10 cellular contexts compared by ENCODE assay signal in genomic region chr2:42084231-42084671, GRCh38. TPM values are rescaled to one million over a fixed set of nuclear protein-coding genes. Genes with fewer than 3 reads are reported as not detected.
DNase-seq lines count a peak whose midpoint lies in the region; ATAC-seq and TF ChIP-seq lines count a peak whose summit lies in the region.
"Had no signal": no experiment of that assay in that cellular context is flagged by ENCODE, and none has a peak within 500 bp of the region (broad histone marks: within the 10 kb centered on the region; RNA-seq: fewer than 3 reads in every experiment).

No MANE protein-coding gene starts in this region.

- H4K91ac ChIP-seq in mesenchymal stem cell (ENCODE audit: low read length): no peak overlapping the region

- peak overlapping the region; percentile 89 for H4K8ac ChIP-seq in mesenchymal stem cell (ENCODE audit: low read length)

- CTCF ChIA-PET in activated naive CD4-positive, alpha-beta T cell treated with anti-CD3 and anti-CD28 coated beads for 36 hours (lab: Charles Lee): interaction anchor here (0.7 to 11.8 kb wide), 6 partner anchors 141 to 243 kb away, joined by 3 to 291 read pairs (median 3); no protein-coding TSS in a partner anchor

- H3K4me3 Mint-ChIP-seq in activated naive CD4-positive, alpha-beta T cell treated with anti-CD3 and anti-CD28 coated beads for 36 hours: no peak overlapping the region
- H3K4me3 Mint-ChIP-seq: activated naive CD8-positive, alpha-beta T cell treated with anti-CD3 and anti-CD28 coated beads, Interleukin-2, amount 50 U/mL, for 24 hours had no signal

- H3K27me3 Mint-ChIP-seq in activated naive CD4-positive, alpha-beta T cell treated with anti-CD3 and anti-CD28 coated beads for 36 hours (ENCODE audit: low read depth): no peaks in the 10 kb centered on the region

- H2BK12ac ChIP-seq in mesenchymal stem cell (ENCODE audit: low read length in 2 of 2): peak overlapping the region in 1 of 2 experiments; percentile 91

- no peaks in the 10 kb centered on the region for H3K36me3 Mint-ChIP-seq in activated naive CD4-positive, alpha-beta T cell treated with anti-CD3 and anti-CD28 coated beads for 36 hours (ENCODE audit: low read depth)

- H3K4ac ChIP-seq in mesenchymal stem cell (ENCODE audit: low read depth in 1 of 2, low read length in 2 of 2): no peak overlapping the region

- no peak overlapping the region for H2AK5ac ChIP-seq in mesenchymal stem cell (ENCODE audit: low read length, severe bottlenecking)

- 4% methylated on average over 6 of the region's 6 CpGs for WGBS in mesenchymal stem cell

- H3K14ac ChIP-seq in mesenchymal stem cell (ENCODE audit: low read length in 2 of 2): no peak overlapping the region

- H3K9me3 ChIP-seq in colonic mucosa: no peaks in the 10 kb centered on the region
- H3K9me3 ChIP-seq in mesenchymal stem cell (ENCODE audit: control insufficient read depth, low read length): no peaks in the 10 kb centered on the region

- no peak overlapping the region for H3K4me2 ChIP-seq in mesenchymal stem cell (ENCODE audit: low read length, poor library complexity, severe bottlenecking)

- no peak overlapping the region for H2AFZ ChIP-seq in mesenchymal stem cell (ENCODE audit: low read depth, low read length)

- H2BK5ac ChIP-seq in mesenchymal stem cell (ENCODE audit: low read depth, low read length, poor library complexity, severe bottlenecking): no peak overlapping the region

- H2BK120ac ChIP-seq in mesenchymal stem cell (ENCODE audit: low read depth, low read length): peak overlapping the region; percentile 65

- H3K79me1 ChIP-seq in mesenchymal stem cell (replicated peaks; ENCODE audit: low read length, poor library complexity, severe bottlenecking): no peaks in the 10 kb centered on the region

- H3K9me3 Mint-ChIP-seq in activated naive CD4-positive, alpha-beta T cell treated with anti-CD3 and anti-CD28 coated beads for 36 hours: no peaks in the 10 kb centered on the region
- H3K9me3 Mint-ChIP-seq: activated naive CD8-positive, alpha-beta T cell treated with anti-CD3 and anti-CD28 coated beads, Interleukin-2, amount 50 U/mL, for 24 hours had no signal

- H3K4me1 ChIP-seq in colonic mucosa: no peaks in the 10 kb centered on the region
- peaks cover 4% of the 10 kb centered on the region for H3K4me1 ChIP-seq in mesenchymal stem cell (ENCODE audit: control insufficient read depth, insufficient read depth, low read depth, low read length)

- ATAC-seq in Right ventricle myocardium inferior (peak; percentile 84), HG03196 (IDR thresholded peaks at IDR 0.05; ENCODE audit: unreplicated experiment) (no peak)
- ATAC-seq: activated naive CD8-positive, alpha-beta T cell treated with anti-CD3 and anti-CD28 coated beads, Interleukin-2, amount 50 U/mL, for 24 hours had no signal

- H2BK15ac ChIP-seq in mesenchymal stem cell (ENCODE audit: low read depth, poor library complexity, severe bottlenecking): no peak overlapping the region

- H3K18ac ChIP-seq in mesenchymal stem cell (ENCODE audit: low read depth in 1 of 2, low read length in 2 of 2): peak overlapping the region in 1 of 2 experiments; percentile 90

- no peak overlapping the region for H3K27ac ChIP-seq in colonic mucosa
- no peak overlapping the region for H3K27ac ChIP-seq in mesenchymal stem cell (ENCODE audit: low read length, poor library complexity, severe bottlenecking)

- peaks cover 4% of the 10 kb centered on the region for H3K4me1 Mint-ChIP-seq in activated naive CD4-positive, alpha-beta T cell treated with anti-CD3 and anti-CD28 coated beads for 36 hours (ENCODE audit: low read depth)

- intact Hi-C loops in Right ventricle myocardium inferior (cut with DNase I): loop anchor here (5.0 kb wide), 1 partner anchor 37 kb away; the partner anchor contains the start of gene PKDCC
- intact Hi-C loops in cardiac septum (cut with DNase I): no loop called here
- intact Hi-C loops in colonic mucosa (cut with DNase I): loop anchor here (2.0 kb wide), 1 partner anchor 213 kb away; no protein-coding TSS in a partner anchor
- intact Hi-C loops in activated naive CD4-positive, alpha-beta T cell treated with anti-CD3 and anti-CD28 coated beads for 36 hours (cut with micrococcal nuclease): no loop called here

- H3K27ac Mint-ChIP-seq in activated naive CD4-positive, alpha-beta T cell treated with anti-CD3 and anti-CD28 coated beads for 36 hours: no peak overlapping the region
- H3K27ac Mint-ChIP-seq: activated naive CD8-positive, alpha-beta T cell treated with anti-CD3 and anti-CD28 coated beads, Interleukin-2, amount 50 U/mL, for 24 hours had no signal

- TF ChIP-seq CTCF in colonic mucosa (IDR thresholded peaks at IDR 0.05): no peak

- H3K27me3 ChIP-seq in colonic mucosa: no peaks in the 10 kb centered on the region
- H3K27me3 ChIP-seq in mesenchymal stem cell (ENCODE audit: control insufficient read depth in 1 of 2, insufficient read depth in 1 of 2, low read length in 2 of 2): peaks cover 0 to 4% of the 10 kb centered on the region in 2 experiments

- H3K23ac ChIP-seq in mesenchymal stem cell (ENCODE audit: low read length in 2 of 2): no peak overlapping the region

- no peak overlapping the region for H3K4me3 ChIP-seq in colonic mucosa
- H3K4me3 ChIP-seq in mesenchymal stem cell (ENCODE audit: insufficient read depth in 1 of 2, low read depth in 1 of 2, low read length in 2 of 2): no peak overlapping the region

- DNase-seq in Right ventricle myocardium inferior (ENCODE audit: missing footprints) (no peak), cardiac septum (ENCODE audit: low spot score) (no peak), colonic mucosa (peak; percentile 72), mesenchymal stem cell (peak; percentile 92), foreskin melanocyte (no peak), SW480 (ENCODE audit: low spot score) (no peak)
- DNase-seq in activated naive CD4-positive, alpha-beta T cell treated with anti-CD3 and anti-CD28 coated beads for 36 hours: no peak
- DNase-seq: activated naive CD8-positive, alpha-beta T cell treated with anti-CD3 and anti-CD28 coated beads, Interleukin-2, amount 50 U/mL, for 24 hours; NCI-H446 treated with DMSO at 0.1 percent for 48 hours had no signal

- H3K9ac ChIP-seq in colonic mucosa (ENCODE audit: low read depth in 2 of 2, low read length in 2 of 2): no peak overlapping the region
- H3K9ac ChIP-seq in mesenchymal stem cell (ENCODE audit: low read length): no peak overlapping the region

- H3K36me3 ChIP-seq in colonic mucosa (no peaks in the 10 kb centered on the region), mesenchymal stem cell (ENCODE audit: control insufficient read depth in 1 of 2, insufficient read depth in 2 of 2, low read depth in 1 of 2, low read length in 2 of 2) (no peaks in the 10 kb centered on the region)

RNA-seq across cellular contexts. Expression of gene PKDCC, which starts 36.4 kb away (rescaled TPM):
- 114 TPM for total RNA-seq in Right ventricle myocardium inferior
- total RNA-seq in cardiac septum: 74.7 TPM
- 100 to 1,000 TPM in 1 of 2 donors, 10 to 100 TPM in 1; 61.3 to 125 TPM for total RNA-seq in colonic mucosa
- polyA plus RNA-seq in mesenchymal stem cell (2013, experiment 1 of 2): 35.7 TPM
- 35.3 TPM for polyA plus RNA-seq in mesenchymal stem cell (2013, experiment 2 of 2)
- not detected for total RNA-seq in activated naive CD4-positive, alpha-beta T cell treated with anti-CD3 and anti-CD28 coated beads for 36 hours

Comparison
In these comparisons a context has a peak if more than half of its experiments do, and no peak if none do; other contexts are left out.
1. intact Hi-C loops: an anchor here in Right ventricle myocardium inferior (5.0 kb wide) and colonic mucosa (2.0 kb wide); none called in cardiac septum and activated naive CD4-positive, alpha-beta T cell treated with anti-CD3 and anti-CD28 coated beads for 36 hours.
2. DNase-seq: peak in colonic mucosa (single experiment) and mesenchymal stem cell (single experiment); none in Right ventricle myocardium inferior (single experiment), cardiac septum (single experiment), activated naive CD4-positive, alpha-beta T cell treated with anti-CD3 and anti-CD28 coated beads for 36 hours (single experiment), foreskin melanocyte (single experiment) and SW480 (single experiment).
3. RNA of gene PKDCC, which starts 36.4 kb away (total RNA-seq): 61.3 to 125 TPM in colonic mucosa, 114 TPM in Right ventricle myocardium inferior (single experiment) and 74.7 TPM in cardiac septum (single experiment); not detected in activated naive CD4-positive, alpha-beta T cell treated with anti-CD3 and anti-CD28 coated beads for 36 hours; every median in the first group is over 10 times any median in the second.